ENCODE assay signal across 1 cellular context in genomic region chr7:32318300-32319018, GRCh38.
TF ChIP-seq lines count a peak whose summit lies in the region.

No MANE protein-coding gene starts in this region.

TF ChIP-seq in GM23338, 12 proteins besides CTCF, POLR2A, EP300 and RAD21 (continued from another document):
- TF ChIP-seq REST (IDR thresholded peaks at IDR 0.05; ENCODE audit: unreplicated experiment) (no peak), POLR2AphosphoS5 (IDR thresholded peaks at IDR 0.05; ENCODE audit: low read depth) (no peak), STAT1 (IDR thresholded peaks at IDR 0.05; ENCODE audit: unreplicated experiment) (no peak), ZNF462 (CRISPR knock-in tag; IDR thresholded peaks at IDR 0.05) (no peak), EZH2phosphoT487 (IDR thresholded peaks at IDR 0.05; ENCODE audit: unreplicated experiment) (no peak), EZH2 (IDR thresholded peaks at IDR 0.05; ENCODE audit: low read depth, unreplicated experiment) (no peak), NANOG (IDR thresholded peaks at IDR 0.05; ENCODE audit: borderline replicate concordance) (no peak), ZNF114 (CRISPR knock-in tag; IDR thresholded peaks at IDR 0.05) (no peak), CREB1 (CRISPR knock-in tag; IDR thresholded peaks at IDR 0.05; ENCODE audit: low read depth) (no peak)
